Comparison of ENCODE assay signal across 11 cellular contexts in the genomic region with DNA sequence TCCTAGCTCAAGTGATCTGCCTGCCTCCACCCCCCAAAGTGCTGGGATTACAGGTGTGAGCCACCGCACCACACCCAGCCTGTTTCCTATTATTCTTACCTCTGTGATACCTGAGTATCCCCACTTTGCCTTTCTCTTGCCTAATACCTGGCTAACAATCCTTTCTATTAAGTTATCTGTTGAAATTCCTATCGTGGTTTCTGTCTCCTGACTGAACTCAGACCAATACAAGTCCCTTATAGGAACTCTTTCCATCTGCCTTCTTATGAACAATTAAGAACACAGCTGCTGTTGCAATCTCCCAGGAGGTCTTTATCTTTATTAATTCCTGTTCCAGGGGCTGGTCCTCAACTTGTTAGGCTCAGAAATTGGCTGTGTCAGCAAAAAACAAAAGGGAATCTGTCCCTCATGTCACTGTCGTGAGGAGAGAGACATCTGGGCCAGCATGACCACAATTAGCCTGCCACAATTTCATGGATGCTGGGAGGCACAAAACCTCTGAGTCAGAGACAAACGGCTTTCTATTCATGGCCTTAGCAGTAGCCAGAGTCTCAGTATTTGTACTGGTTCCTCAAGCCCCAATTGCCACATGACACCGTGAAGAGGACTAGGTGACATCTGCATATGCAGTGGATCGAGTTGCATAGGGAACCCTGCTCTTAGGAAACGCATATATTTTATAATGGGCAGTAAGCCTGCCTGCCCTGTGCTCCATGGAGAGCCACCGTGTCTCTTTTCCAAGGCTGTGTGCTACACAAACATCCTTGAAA. TPM values are rescaled to one million over a fixed set of nuclear protein-coding genes. Genes with fewer than 3 reads are reported as not detected.
A peak's percentile ranks its signal among the peaks of the same experiment; 100 is the strongest.
DNase-seq lines count a peak whose midpoint lies in the region; ATAC-seq and TF ChIP-seq lines count a peak whose summit lies in the region.
"Had no signal": no experiment of that assay in that cellular context is flagged by ENCODE, and none has a peak within 500 bp of the region (broad histone marks: within the 10 kb centered on the region; RNA-seq: fewer than 3 reads in every experiment).

No MANE protein-coding gene starts in this region.

- no peaks in the 10 kb centered on the region for H3K36me3 ChIP-seq in A673 (ENCODE audit: insufficient read depth, low read length, poor library complexity, severe bottlenecking)
- no peaks in the 10 kb centered on the region for H3K36me3 ChIP-seq in adrenal gland (replicated peaks in 1 of 2)
- H3K36me3 ChIP-seq in H7 (replicated peaks; ENCODE audit: control insufficient read depth, insufficient read depth, low read length), result no peaks in the 10 kb centered on the region
- H3K36me3 ChIP-seq: prostate gland had no signal

- TF ChIP-seq CTCF in A673 (conservative IDR thresholded peaks at IDR 0.05; ENCODE audit: low read depth, low read length) (no peak), adrenal gland (IDR thresholded peaks at IDR 0.05) (no peak)

- H3K4me3 ChIP-seq in A673 (ENCODE audit: low read depth, low read length, poor library complexity, severe bottlenecking), result no peak overlapping the region
- H3K4me3 ChIP-seq in adrenal gland, result no peak overlapping the region
- no peak overlapping the region for H3K4me3 ChIP-seq in H7 (ENCODE audit: insufficient read depth, low read depth, low read length)
- H3K4me3 ChIP-seq: prostate gland had no signal

- CTCF ChIA-PET in A673 (lab: Charles Lee), result no interaction called here

- H3K27me3 ChIP-seq in A673 (replicated peaks; ENCODE audit: insufficient read depth, low read depth, low read length, poor library complexity) (no peaks in the 10 kb centered on the region), adrenal gland (no peaks in the 10 kb centered on the region), H7 (ENCODE audit: control insufficient read depth, insufficient read depth, low read length) (no peaks in the 10 kb centered on the region)

- intact Hi-C loops in A673 (cut with micrococcal nuclease; ENCODE audit: unreplicated experiment), result no loop called here
- intact Hi-C loops in adrenal gland (cut with DNase I), result no loop called here

- peaks cover 7% of the 10 kb centered on the region for H3K4me1 ChIP-seq in A673 (ENCODE audit: insufficient read depth, low read length, poor library complexity, severe bottlenecking)
- H3K4me1 ChIP-seq in adrenal gland (replicated peaks in 1 of 2), result peaks cover 0 to 47% of the 10 kb centered on the region in 2 donors
- H3K4me1 ChIP-seq: prostate gland had no signal

- POLR2A ChIA-PET in A673 (lab: Charles Lee; ENCODE audit: low non-redundant PET), result no interaction called here

- BruUV-seq in A673 (replicated peaks; lab: Mats Ljungman, UMichigan), result no TSS peak

- no peak overlapping the region for H3K27ac ChIP-seq in A673 (ENCODE audit: low read depth, low read length, poor library complexity, severe bottlenecking)
- H3K27ac ChIP-seq in adrenal gland, result peak overlapping the region in 4 of 5 donors; percentile 14 to 79 (median 46)
- H3K27ac ChIP-seq: prostate gland had no signal

- peak; percentile 35 for DNase-seq in A673 (ENCODE audit: low spot score)
- DNase-seq in M059J (ENCODE audit: low read depth), result peak; percentile 73
- DNase-seq in adrenal gland, result peak in 1 of 7 donors; percentile 16
- peak; percentile 46 for DNase-seq in iris pigment epithelial cell (ENCODE audit: low read depth)
- no peak for DNase-seq in effector CD8-positive, alpha-beta T cell (lab: John Stamatoyannopoulos, UW)
- no peak for DNase-seq in H7
- DNase-seq in activated CD4-positive, CD25-positive, alpha-beta regulatory T cell treated with anti-CD3 and anti-CD28 coated beads, Interleukin-2, amount 50 U/mL, for 72 hours, result no peak
- DNase-seq: activated naive CD4-positive, alpha-beta T cell treated with anti-CD3 and anti-CD28 coated beads, Interleukin-2, amount 50 U/mL, for 16 hours; erythroblast had no signal

- no peak for ATAC-seq in GM21528 (IDR thresholded peaks at IDR 0.05; ENCODE audit: low FRiP score, unreplicated experiment)

- H3K9me3 ChIP-seq in A673 (ENCODE audit: low read depth, low read length, poor library complexity, severe bottlenecking) (no peaks in the 10 kb centered on the region), adrenal gland (replicated peaks in 1 of 3) (no peaks in the 10 kb centered on the region)
- H3K9me3 ChIP-seq: prostate gland had no signal

- 64 to 81% (median 68%) methylated on average over 7 to 8 of the region's 8 CpGs for WGBS in adrenal gland, 4 donors

- TF ChIP-seq POLR2A in adrenal gland (IDR thresholded peaks at IDR 0.05), result no peak

RNA-seq across cellular contexts. Expression of gene NUFIP1, which starts 58.2 kb away (rescaled TPM):
- total RNA-seq in A673 (2021) (12.8 and 13.4 TPM in 2 replicates), adrenal gland (1 to 10 TPM in 7 of 8 donors, under 1 TPM in 1; 0.79 to 6.9 (median 4.1) TPM)
- total RNA-seq in M059J (2014; rRNA removed; shearing (Covaris generic)), result 3.9 and 5.8 TPM in 2 replicates
- polyA plus RNA-seq in adrenal gland, result 1 to 10 TPM; 2.7 to 9.3 (median 2.8) TPM
- 10.9 and 14.0 TPM in 2 replicates for total RNA-seq in H7 (2014; rRNA removed; shearing (Covaris generic))

RNA-seq across cellular contexts. Expression of gene GPALPP1, which starts 58.2 kb away (rescaled TPM):
- total RNA-seq in A673 (2021) (29.7 and 33.8 TPM in 2 replicates), adrenal gland (10 to 100 TPM; 12.7 to 38.6 (median 24.0) TPM)
- 13.4 and 25.8 TPM in 2 replicates for total RNA-seq in M059J (2014; rRNA removed; shearing (Covaris generic))
- 10 to 100 TPM in 2 of 3 donors, 1 to 10 TPM in 1; 9.6 to 20.6 (median 11.3) TPM for polyA plus RNA-seq in adrenal gland
- total RNA-seq in H7 (2014; rRNA removed; shearing (Covaris generic)), result 25.7 and 28.7 TPM in 2 replicates

Comparison
In these comparisons a context has a peak if more than half of its experiments do, and no peak if none do; other contexts are left out.
1. DNase-seq: peak in A673 (single experiment), M059J (single experiment) and iris pigment epithelial cell (single experiment); none in effector CD8-positive, alpha-beta T cell (single experiment), H7 (single experiment) and activated CD4-positive, CD25-positive, alpha-beta regulatory T cell treated with anti-CD3 and anti-CD28 coated beads, Interleukin-2, amount 50 U/mL, for 72 hours (single experiment).